1 cellular context compared by ENCODE assay signal in the genomic region with DNA sequence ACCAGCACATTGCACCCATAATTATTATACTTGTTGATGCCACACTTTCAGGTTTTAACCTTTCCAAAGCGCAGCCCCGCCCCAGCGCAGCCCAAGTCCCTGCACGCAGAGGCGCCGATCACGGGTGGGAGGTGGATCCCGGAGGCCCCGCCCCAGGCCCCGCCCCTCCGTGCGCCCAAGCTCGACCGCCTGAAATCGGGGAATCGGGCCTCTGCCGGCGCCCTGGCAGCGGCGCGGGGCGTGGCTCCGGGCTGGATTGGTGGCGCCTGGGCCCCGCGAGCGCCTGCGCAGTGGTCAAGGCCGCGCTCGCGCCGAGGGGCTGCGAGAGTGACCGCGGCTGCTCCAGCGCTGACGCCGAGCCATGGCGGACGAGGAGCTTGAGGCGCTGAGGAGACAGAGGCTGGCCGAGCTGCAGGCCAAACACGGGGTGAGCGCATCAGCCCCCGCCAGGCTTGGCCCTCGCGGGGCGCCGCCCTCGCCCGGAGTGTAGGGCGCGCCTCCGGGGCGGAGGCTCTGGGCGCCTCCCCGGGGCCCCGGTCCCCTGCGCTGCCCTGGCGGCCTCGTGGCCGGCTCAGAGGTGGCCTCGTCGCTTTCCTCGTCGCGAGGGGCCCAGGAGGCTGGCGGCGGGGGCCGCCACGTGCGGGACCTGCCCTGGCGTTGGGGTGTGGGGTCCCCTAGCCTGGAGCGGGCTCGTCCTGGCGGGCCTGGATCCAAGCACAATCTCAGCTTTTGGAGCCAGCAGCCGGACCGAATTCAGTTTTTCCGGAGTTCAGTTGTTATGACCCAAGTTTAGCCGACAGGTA.
TF ChIP-seq lines count a peak whose summit lies in the region.

A gene with protein sequence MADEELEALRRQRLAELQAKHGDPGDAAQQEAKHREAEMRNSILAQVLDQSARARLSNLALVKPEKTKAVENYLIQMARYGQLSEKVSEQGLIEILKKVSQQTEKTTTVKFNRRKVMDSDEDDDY (plus strand): TSS at position 290 of the 803 bp plus-strand sequence. CDS start 72 bp downstream, at position 362.

TF ChIP-seq in HepG2, 621 proteins besides CTCF, POLR2A, EP300 and RAD21 (continued from another document and continues in another):
- TF ChIP-seq, protein P1, sequence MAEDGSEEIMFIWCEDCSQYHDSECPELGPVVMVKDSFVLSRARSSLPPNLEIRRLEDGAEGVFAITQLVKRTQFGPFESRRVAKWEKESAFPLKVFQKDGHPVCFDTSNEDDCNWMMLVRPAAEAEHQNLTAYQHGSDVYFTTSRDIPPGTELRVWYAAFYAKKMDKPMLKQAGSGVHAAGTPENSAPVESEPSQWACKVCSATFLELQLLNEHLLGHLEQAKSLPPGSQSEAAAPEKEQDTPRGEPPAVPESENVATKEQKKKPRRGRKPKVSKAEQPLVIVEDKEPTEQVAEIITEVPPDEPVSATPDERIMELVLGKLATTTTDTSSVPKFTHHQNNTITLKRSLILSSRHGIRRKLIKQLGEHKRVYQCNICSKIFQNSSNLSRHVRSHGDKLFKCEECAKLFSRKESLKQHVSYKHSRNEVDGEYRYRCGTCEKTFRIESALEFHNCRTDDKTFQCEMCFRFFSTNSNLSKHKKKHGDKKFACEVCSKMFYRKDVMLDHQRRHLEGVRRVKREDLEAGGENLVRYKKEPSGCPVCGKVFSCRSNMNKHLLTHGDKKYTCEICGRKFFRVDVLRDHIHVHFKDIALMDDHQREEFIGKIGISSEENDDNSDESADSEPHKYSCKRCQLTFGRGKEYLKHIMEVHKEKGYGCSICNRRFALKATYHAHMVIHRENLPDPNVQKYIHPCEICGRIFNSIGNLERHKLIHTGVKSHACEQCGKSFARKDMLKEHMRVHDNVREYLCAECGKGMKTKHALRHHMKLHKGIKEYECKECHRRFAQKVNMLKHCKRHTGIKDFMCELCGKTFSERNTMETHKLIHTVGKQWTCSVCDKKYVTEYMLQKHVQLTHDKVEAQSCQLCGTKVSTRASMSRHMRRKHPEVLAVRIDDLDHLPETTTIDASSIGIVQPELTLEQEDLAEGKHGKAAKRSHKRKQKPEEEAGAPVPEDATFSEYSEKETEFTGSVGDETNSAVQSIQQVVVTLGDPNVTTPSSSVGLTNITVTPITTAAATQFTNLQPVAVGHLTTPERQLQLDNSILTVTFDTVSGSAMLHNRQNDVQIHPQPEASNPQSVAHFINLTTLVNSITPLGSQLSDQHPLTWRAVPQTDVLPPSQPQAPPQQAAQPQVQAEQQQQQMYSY (CRISPR knock-in tag; IDR thresholded peaks at IDR 0.05), result no peak; the same call in 1 of the 2 replicates
- TF ChIP-seq, protein P2, sequence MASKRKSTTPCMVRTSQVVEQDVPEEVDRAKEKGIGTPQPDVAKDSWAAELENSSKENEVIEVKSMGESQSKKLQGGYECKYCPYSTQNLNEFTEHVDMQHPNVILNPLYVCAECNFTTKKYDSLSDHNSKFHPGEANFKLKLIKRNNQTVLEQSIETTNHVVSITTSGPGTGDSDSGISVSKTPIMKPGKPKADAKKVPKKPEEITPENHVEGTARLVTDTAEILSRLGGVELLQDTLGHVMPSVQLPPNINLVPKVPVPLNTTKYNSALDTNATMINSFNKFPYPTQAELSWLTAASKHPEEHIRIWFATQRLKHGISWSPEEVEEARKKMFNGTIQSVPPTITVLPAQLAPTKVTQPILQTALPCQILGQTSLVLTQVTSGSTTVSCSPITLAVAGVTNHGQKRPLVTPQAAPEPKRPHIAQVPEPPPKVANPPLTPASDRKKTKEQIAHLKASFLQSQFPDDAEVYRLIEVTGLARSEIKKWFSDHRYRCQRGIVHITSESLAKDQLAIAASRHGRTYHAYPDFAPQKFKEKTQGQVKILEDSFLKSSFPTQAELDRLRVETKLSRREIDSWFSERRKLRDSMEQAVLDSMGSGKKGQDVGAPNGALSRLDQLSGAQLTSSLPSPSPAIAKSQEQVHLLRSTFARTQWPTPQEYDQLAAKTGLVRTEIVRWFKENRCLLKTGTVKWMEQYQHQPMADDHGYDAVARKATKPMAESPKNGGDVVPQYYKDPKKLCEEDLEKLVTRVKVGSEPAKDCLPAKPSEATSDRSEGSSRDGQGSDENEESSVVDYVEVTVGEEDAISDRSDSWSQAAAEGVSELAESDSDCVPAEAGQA (IDR thresholded peaks at IDR 0.05; ENCODE audit: low read depth), result no peak
- TF ChIP-seq, protein P2 (CRISPR knock-in tag; IDR thresholded peaks at IDR 0.05; ENCODE audit: borderline replicate concordance), result no peak
- TF ChIP-seq PTBP1 (IDR thresholded peaks at IDR 0.05; ENCODE audit: low read depth, low read length, poor library complexity, severe bottlenecking) (no peak), TCF12 (IDR thresholded peaks at IDR 0.05) (no peak), TCF12 (CRISPR knock-in tag; IDR thresholded peaks at IDR 0.05) (no peak), SETDB1 (CRISPR knock-in tag; IDR thresholded peaks at IDR 0.05; ENCODE audit: borderline replicate concordance) (no peak), CBX1 (IDR thresholded peaks at IDR 0.05; ENCODE audit: low read depth) (no peak), ZNF329 (CRISPR knock-in tag; IDR thresholded peaks at IDR 0.05; ENCODE audit: low read depth) (peak; percentile 82), ZSCAN20 (CRISPR knock-in tag; IDR thresholded peaks at IDR 0.05; ENCODE audit: borderline replicate concordance) (no peak), REPIN1 (CRISPR knock-in tag; IDR thresholded peaks at IDR 0.05; ENCODE audit: borderline replicate concordance, low read depth) (0 out of 2 replicates have a peak, but pooled peaks have one; percentile 12), ZNF234 (CRISPR knock-in tag; conservative IDR thresholded peaks at IDR 0.05) (no peak), ISX (CRISPR knock-in tag; conservative IDR thresholded peaks at IDR 0.05) (no peak), ZNF367 (CRISPR knock-in tag; IDR thresholded peaks at IDR 0.05; ENCODE audit: borderline replicate concordance) (no peak), PRMT3 (CRISPR knock-in tag; IDR thresholded peaks at IDR 0.05; ENCODE audit: borderline replicate concordance, low read depth) (no peak), BRCA1 (CRISPR knock-in tag; IDR thresholded peaks at IDR 0.05) (no peak)
- TF ChIP-seq, protein P3, sequence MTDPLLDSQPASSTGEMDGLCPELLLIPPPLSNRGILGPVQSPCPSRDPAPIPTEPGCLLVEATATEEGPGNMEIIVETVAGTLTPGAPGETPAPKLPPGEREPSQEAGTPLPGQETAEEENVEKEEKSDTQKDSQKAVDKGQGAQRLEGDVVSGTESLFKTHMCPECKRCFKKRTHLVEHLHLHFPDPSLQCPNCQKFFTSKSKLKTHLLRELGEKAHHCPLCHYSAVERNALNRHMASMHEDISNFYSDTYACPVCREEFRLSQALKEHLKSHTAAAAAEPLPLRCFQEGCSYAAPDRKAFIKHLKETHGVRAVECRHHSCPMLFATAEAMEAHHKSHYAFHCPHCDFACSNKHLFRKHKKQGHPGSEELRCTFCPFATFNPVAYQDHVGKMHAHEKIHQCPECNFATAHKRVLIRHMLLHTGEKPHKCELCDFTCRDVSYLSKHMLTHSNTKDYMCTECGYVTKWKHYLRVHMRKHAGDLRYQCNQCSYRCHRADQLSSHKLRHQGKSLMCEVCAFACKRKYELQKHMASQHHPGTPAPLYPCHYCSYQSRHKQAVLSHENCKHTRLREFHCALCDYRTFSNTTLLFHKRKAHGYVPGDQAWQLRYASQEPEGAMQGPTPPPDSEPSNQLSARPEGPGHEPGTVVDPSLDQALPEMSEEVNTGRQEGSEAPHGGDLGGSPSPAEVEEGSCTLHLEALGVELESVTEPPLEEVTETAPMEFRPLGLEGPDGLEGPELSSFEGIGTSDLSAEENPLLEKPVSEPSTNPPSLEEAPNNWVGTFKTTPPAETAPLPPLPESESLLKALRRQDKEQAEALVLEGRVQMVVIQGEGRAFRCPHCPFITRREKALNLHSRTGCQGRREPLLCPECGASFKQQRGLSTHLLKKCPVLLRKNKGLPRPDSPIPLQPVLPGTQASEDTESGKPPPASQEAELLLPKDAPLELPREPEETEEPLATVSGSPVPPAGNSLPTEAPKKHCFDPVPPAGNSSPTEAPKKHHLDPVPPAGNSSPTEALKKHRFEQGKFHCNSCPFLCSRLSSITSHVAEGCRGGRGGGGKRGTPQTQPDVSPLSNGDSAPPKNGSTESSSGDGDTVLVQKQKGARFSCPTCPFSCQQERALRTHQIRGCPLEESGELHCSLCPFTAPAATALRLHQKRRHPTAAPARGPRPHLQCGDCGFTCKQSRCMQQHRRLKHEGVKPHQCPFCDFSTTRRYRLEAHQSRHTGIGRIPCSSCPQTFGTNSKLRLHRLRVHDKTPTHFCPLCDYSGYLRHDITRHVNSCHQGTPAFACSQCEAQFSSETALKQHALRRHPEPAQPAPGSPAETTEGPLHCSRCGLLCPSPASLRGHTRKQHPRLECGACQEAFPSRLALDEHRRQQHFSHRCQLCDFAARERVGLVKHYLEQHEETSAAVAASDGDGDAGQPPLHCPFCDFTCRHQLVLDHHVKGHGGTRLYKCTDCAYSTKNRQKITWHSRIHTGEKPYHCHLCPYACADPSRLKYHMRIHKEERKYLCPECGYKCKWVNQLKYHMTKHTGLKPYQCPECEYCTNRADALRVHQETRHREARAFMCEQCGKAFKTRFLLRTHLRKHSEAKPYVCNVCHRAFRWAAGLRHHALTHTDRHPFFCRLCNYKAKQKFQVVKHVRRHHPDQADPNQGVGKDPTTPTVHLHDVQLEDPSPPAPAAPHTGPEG (CRISPR knock-in tag; IDR thresholded peaks at IDR 0.05), result no peak
- TF ChIP-seq, protein P4, sequence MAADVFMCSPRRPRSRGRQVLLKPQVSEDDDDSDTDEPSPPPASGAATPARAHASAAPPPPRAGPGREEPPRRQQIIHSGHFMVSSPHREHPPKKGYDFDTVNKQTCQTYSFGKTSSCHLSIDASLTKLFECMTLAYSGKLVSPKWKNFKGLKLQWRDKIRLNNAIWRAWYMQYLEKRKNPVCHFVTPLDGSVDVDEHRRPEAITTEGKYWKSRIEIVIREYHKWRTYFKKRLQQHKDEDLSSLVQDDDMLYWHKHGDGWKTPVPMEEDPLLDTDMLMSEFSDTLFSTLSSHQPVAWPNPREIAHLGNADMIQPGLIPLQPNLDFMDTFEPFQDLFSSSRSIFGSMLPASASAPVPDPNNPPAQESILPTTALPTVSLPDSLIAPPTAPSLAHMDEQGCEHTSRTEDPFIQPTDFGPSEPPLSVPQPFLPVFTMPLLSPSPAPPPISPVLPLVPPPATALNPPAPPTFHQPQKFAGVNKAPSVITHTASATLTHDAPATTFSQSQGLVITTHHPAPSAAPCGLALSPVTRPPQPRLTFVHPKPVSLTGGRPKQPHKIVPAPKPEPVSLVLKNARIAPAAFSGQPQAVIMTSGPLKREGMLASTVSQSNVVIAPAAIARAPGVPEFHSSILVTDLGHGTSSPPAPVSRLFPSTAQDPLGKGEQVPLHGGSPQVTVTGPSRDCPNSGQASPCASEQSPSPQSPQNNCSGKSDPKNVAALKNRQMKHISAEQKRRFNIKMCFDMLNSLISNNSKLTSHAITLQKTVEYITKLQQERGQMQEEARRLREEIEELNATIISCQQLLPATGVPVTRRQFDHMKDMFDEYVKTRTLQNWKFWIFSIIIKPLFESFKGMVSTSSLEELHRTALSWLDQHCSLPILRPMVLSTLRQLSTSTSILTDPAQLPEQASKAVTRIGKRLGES (CRISPR knock-in tag; IDR thresholded peaks at IDR 0.05; ENCODE audit: borderline replicate concordance), result no peak
- TF ChIP-seq, protein P5, sequence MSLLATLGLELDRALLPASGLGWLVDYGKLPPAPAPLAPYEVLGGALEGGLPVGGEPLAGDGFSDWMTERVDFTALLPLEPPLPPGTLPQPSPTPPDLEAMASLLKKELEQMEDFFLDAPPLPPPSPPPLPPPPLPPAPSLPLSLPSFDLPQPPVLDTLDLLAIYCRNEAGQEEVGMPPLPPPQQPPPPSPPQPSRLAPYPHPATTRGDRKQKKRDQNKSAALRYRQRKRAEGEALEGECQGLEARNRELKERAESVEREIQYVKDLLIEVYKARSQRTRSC (CRISPR knock-in tag; IDR thresholded peaks at IDR 0.05; ENCODE audit: low read depth), result no peak
- TF ChIP-seq, protein P6, sequence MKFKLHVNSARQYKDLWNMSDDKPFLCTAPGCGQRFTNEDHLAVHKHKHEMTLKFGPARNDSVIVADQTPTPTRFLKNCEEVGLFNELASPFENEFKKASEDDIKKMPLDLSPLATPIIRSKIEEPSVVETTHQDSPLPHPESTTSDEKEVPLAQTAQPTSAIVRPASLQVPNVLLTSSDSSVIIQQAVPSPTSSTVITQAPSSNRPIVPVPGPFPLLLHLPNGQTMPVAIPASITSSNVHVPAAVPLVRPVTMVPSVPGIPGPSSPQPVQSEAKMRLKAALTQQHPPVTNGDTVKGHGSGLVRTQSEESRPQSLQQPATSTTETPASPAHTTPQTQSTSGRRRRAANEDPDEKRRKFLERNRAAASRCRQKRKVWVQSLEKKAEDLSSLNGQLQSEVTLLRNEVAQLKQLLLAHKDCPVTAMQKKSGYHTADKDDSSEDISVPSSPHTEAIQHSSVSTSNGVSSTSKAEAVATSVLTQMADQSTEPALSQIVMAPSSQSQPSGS (CRISPR knock-in tag; IDR thresholded peaks at IDR 0.05), result no peak
- TF ChIP-seq, protein P7, sequence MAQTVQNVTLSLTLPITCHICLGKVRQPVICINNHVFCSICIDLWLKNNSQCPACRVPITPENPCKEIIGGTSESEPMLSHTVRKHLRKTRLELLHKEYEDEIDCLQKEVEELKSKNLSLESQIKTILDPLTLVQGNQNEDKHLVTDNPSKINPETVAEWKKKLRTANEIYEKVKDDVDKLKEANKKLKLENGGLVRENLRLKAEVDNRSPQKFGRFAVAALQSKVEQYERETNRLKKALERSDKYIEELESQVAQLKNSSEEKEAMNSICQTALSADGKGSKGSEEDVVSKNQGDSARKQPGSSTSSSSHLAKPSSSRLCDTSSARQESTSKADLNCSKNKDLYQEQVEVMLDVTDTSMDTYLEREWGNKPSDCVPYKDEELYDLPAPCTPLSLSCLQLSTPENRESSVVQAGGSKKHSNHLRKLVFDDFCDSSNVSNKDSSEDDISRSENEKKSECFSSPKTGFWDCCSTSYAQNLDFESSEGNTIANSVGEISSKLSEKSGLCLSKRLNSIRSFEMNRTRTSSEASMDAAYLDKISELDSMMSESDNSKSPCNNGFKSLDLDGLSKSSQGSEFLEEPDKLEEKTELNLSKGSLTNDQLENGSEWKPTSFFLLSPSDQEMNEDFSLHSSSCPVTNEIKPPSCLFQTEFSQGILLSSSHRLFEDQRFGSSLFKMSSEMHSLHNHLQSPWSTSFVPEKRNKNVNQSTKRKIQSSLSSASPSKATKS (CRISPR knock-in tag; IDR thresholded peaks at IDR 0.05), result no peak
